In genomic region chr13:24671367-24672117, GRCh38 we compare ENCODE assay signal across 8 cellular contexts. TPM values are rescaled to one million over a fixed set of nuclear protein-coding genes. Genes with fewer than 3 reads are reported as not detected.
A peak's percentile ranks its signal among the peaks of the same experiment; 100 is the strongest.
DNase-seq lines count a peak whose midpoint lies in the region; ATAC-seq and TF ChIP-seq lines count a peak whose summit lies in the region.

No MANE protein-coding gene starts in this region.

- H3K36me3 ChIP-seq in neural cell (ENCODE audit: insufficient read depth, low read length), result no peaks in the 10 kb centered on the region

- ATAC-seq in activated naive CD4-positive, alpha-beta T cell treated with anti-CD3 and anti-CD28 coated beads, Interleukin-2, amount 50 U/mL, for 72 hours, result peak; percentile 48
- ATAC-seq in HG02840 (IDR thresholded peaks at IDR 0.05; ENCODE audit: low FRiP score, unreplicated experiment), result no peak

- TF ChIP-seq CTCF in LNCaP clone FGC (IDR thresholded peaks at IDR 0.05; ENCODE audit: control insufficient read depth, extremely low read depth, insufficient read depth) (peak; percentile 65; the same call in 1 of the 2 replicates), neural cell (IDR thresholded peaks at IDR 0.05; ENCODE audit: poor library complexity, severe bottlenecking) (peak; percentile 68)

- no peaks in the 10 kb centered on the region for H3K9me3 Mint-ChIP-seq in activated naive CD4-positive, alpha-beta T cell treated with anti-CD3 and anti-CD28 coated beads, Interleukin-2, amount 50 U/mL, for 72 hours

- H3K27ac Mint-ChIP-seq in activated naive CD4-positive, alpha-beta T cell treated with anti-CD3 and anti-CD28 coated beads, Interleukin-2, amount 50 U/mL, for 72 hours, result no peak overlapping the region

- no peak overlapping the region for H3K27ac ChIP-seq in neural cell (ENCODE audit: low read length)

- H3K27me3 ChIP-seq in neural cell (ENCODE audit: insufficient read depth, low read depth, low read length), result no peaks in the 10 kb centered on the region

- H4K20me1 ChIP-seq in neural cell (ENCODE audit: insufficient read depth), result no peaks in the 10 kb centered on the region

- H3K9me3 ChIP-seq in neural cell (ENCODE audit: low read length), result no peaks in the 10 kb centered on the region

- H3K36me3 Mint-ChIP-seq in activated naive CD4-positive, alpha-beta T cell treated with anti-CD3 and anti-CD28 coated beads, Interleukin-2, amount 50 U/mL, for 72 hours, result no peaks in the 10 kb centered on the region

- no peak overlapping the region for H3K9ac ChIP-seq in neural cell (ENCODE audit: low read length)

- TF ChIP-seq RAD21 in neural cell (conservative IDR thresholded peaks at IDR 0.05), result peak; percentile 58

- DNase-seq in activated naive CD4-positive, alpha-beta T cell treated with anti-CD3 and anti-CD28 coated beads, Interleukin-2, amount 50 U/mL, for 72 hours (ENCODE audit: low spot score in 2 of 2), result no peak
- DNase-seq in activated naive CD4-positive, alpha-beta T cell treated with Interleukin-2 at 50 U/mL for 16 hours, result no peak
- DNase-seq in LNCaP clone FGC (ENCODE audit: low read depth), result peak; percentile 46
- peak; percentile 5 to 75 for DNase-seq in SW 1271 (lab: John Stamatoyannopoulos, UW)
- DNase-seq in fibroblast of the conjunctiva (ENCODE audit: low read depth), result peak; percentile 84
- no peak for DNase-seq in activated CD4-positive, alpha-beta T cell treated with anti-CD3 and anti-CD28 coated beads for 48 hours

- no peaks in the 10 kb centered on the region for H3F3A ChIP-seq in neural cell (ENCODE audit: insufficient read depth, low read length, poor library complexity, severe bottlenecking)

- no peaks in the 10 kb centered on the region for H3K79me2 ChIP-seq in neural cell (replicated peaks; ENCODE audit: insufficient read depth, low read length)

- H3K4me3 ChIP-seq in LNCaP clone FGC (ENCODE audit: low read depth, low read length), result no peak overlapping the region
- peak overlapping the region; percentile 14 for H3K4me3 ChIP-seq in neural cell (ENCODE audit: low read length)

- no peak overlapping the region for H2AFZ ChIP-seq in neural cell (ENCODE audit: low read depth, low read length)

- H3K4me2 ChIP-seq in neural cell (ENCODE audit: low read length), result no peak overlapping the region

- H3K9me2 ChIP-seq in neural cell (ENCODE audit: insufficient read depth, low read length), result no peaks in the 10 kb centered on the region

- TF ChIP-seq EP300 in neural cell (conservative IDR thresholded peaks at IDR 0.05; ENCODE audit: poor library complexity, severe bottlenecking), result no peak

TF ChIP-seq in neural cell, 6 proteins besides CTCF, POLR2A, EP300 and RAD21:
- TF ChIP-seq REST (IDR thresholded peaks at IDR 0.05; ENCODE audit: borderline replicate concordance) (no peak), SMC3 (conservative IDR thresholded peaks at IDR 0.05; ENCODE audit: poor library complexity) (peak; percentile 67)

RNA-seq across cellular contexts. Expression of gene ATP12A, which starts 8.7 kb away (rescaled TPM):
- under 1 TPM in 1 of 2 donors, not detected in 1; 0.12 TPM for total RNA-seq in activated naive CD4-positive, alpha-beta T cell treated with anti-CD3 and anti-CD28 coated beads, Interleukin-2, amount 50 U/mL, for 72 hours
- not detected in 2 replicates for polyA plus RNA-seq in neural cell
- not detected in 2 replicates for polyA minus RNA-seq in neural cell

Comparison
In these comparisons a context has a peak if more than half of its experiments do, and no peak if none do; other contexts are left out.
1. DNase-seq: peak in LNCaP clone FGC (single experiment), SW 1271 (2 of 2) and fibroblast of the conjunctiva (single experiment); none in activated naive CD4-positive, alpha-beta T cell treated with anti-CD3 and anti-CD28 coated beads, Interleukin-2, amount 50 U/mL, for 72 hours (0 of 2), activated naive CD4-positive, alpha-beta T cell treated with Interleukin-2 at 50 U/mL for 16 hours (single experiment) and activated CD4-positive, alpha-beta T cell treated with anti-CD3 and anti-CD28 coated beads for 48 hours (single experiment).